8 cellular contexts compared by ENCODE assay signal in the genomic region with DNA sequence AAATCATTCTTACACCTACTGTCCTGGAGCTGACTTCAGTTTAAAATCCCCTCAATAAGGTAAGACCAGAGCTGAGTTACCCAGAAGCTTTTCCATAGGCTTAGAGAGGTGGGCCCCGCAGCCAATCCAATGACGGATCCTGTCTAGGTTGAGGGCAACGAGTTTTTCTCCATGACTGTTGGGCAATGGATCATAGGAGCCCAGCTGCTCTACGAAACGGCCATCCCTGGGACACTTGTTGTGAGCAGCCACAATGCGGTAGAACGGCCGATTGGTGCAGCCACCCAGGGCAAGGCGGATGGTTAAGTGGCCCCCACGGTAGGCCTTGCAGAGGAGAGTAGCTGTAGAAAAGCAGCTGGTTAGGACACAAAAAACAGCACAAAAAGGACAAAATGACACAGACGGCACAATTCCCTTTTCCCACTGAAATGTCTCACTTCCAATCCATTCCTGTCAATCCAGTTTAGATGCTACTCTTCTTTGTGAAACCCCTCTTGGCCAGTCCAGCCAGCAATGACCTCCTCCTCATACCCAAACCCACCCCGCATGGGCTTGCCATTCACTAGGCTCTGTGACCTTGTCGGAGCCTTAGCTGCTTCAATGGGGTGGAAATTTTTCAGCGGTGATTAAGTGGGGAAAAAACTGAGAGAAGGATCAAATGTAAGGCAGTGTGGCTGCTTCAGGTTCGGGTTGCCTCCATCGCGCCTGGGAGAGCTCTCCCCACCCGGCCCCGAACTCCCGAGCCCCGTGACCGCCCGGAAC. TPM values are rescaled to one million over a fixed set of nuclear protein-coding genes. Genes with fewer than 3 reads are reported as not detected.
A peak's percentile ranks its signal among the peaks of the same experiment; 100 is the strongest.
DNase-seq lines count a peak whose midpoint lies in the region; ATAC-seq and TF ChIP-seq lines count a peak whose summit lies in the region.

No MANE protein-coding gene starts in this region.

- 12 to 22% (median 14%) methylated on average over 23 of the region's 23 CpGs for WGBS in ovary, 3 donors

- H3K4me3 ChIP-seq in GM12875 (ENCODE audit: low read depth, low read length) (peak overlapping the region; percentile 80), fibroblast of the aortic adventitia (ENCODE audit: low read depth, low read length) (peak overlapping the region; percentile 99), ovary (peak overlapping the region; percentile 81)

- no peaks in the 10 kb centered on the region for H3K9me3 ChIP-seq in ovary

- TF ChIP-seq POLR2A in ovary (IDR thresholded peaks at IDR 0.05) = no peak

- peaks cover 45% of the 10 kb centered on the region for H3K36me3 Mint-ChIP-seq in activated B cell treated with CpG ODN at 0.5 μM for 24 hours (ENCODE audit: low read depth)

- no peak for TF ChIP-seq CTCF in GM12875 (IDR thresholded peaks at IDR 0.05; ENCODE audit: borderline replicate concordance, insufficient read depth, low read depth, low read length)
- TF ChIP-seq CTCF in activated B cell treated with CpG ODN at 0.5 μM for 24 hours (IDR thresholded peaks at IDR 0.05) = no peak
- no peak for TF ChIP-seq CTCF in fibroblast of the aortic adventitia (IDR thresholded peaks at IDR 0.05; ENCODE audit: insufficient read depth, low read length)
- TF ChIP-seq CTCF in ovary (IDR thresholded peaks at IDR 0.05) = no peak

- DNase-seq in activated B cell treated with CpG ODN at 0.5 μM for 24 hours (no peak), fibroblast of the aortic adventitia (ENCODE audit: low read depth) (no peak), ovary (no peak), DMS79 treated with DMSO at 0.1 percent for 48 hours (lab: John Stamatoyannopoulos, UW) (no peak)

- H3K27ac Mint-ChIP-seq in activated B cell treated with CpG ODN at 0.5 μM for 24 hours = peak overlapping the region; percentile 95

- no peak for TF ChIP-seq EP300 in ovary (IDR thresholded peaks at IDR 0.05)

- H3K4me3 Mint-ChIP-seq in activated B cell treated with CpG ODN at 0.5 μM for 24 hours = peak overlapping the region; percentile 99

- intact Hi-C loops in activated B cell treated with CpG ODN at 0.5 μM for 24 hours (cut with micrococcal nuclease) (loop anchor here (1.0 to 5.0 kb wide), 7 partner anchors 107 to 1980 kb away; partner anchors contain the start of genes ANXA7, CFAP70, MICU1 and VDAC2), ovary (cut with DNase I) (no loop called here)

- H3K27ac ChIP-seq in ovary = peak overlapping the region; percentile 77 to 80

- H3K27me3 Mint-ChIP-seq in activated B cell treated with CpG ODN at 0.5 μM for 24 hours = no peaks in the 10 kb centered on the region

- CTCF ChIA-PET in activated B cell treated with CpG ODN at 0.5 μM for 24 hours (lab: Charles Lee) = interaction anchor here (1.1 kb wide), 1 partner anchor 12 kb away, joined by 4 read pairs; no protein-coding TSS in a partner anchor

- H3K36me3 ChIP-seq in ovary = no peaks in the 10 kb centered on the region

- H3K4me1 Mint-ChIP-seq in activated B cell treated with CpG ODN at 0.5 μM for 24 hours = peaks cover 50% of the 10 kb centered on the region

- H3K27me3 ChIP-seq in ovary = no peaks in the 10 kb centered on the region

- no peaks in the 10 kb centered on the region for H3K9me3 Mint-ChIP-seq in activated B cell treated with CpG ODN at 0.5 μM for 24 hours

- peaks cover 5% of the 10 kb centered on the region for H3K4me1 ChIP-seq in ovary (ENCODE audit: insufficient read depth)

- POLR2A ChIA-PET in activated B cell treated with CpG ODN at 0.5 μM for 24 hours (lab: Charles Lee) = interaction anchor here (0.5 to 3.1 kb wide), 8 partner anchors 12 to 244 kb away, joined by 3 to 14 read pairs (median 6); partner anchors contain the start of genes ECD, FAM149B1, P4HA1 and PPP3CB

- ATAC-seq in HG02973 (IDR thresholded peaks at IDR 0.05; ENCODE audit: unreplicated experiment) = peak; percentile 47
- ATAC-seq in activated B cell treated with CpG ODN at 0.5 μM for 24 hours (ENCODE audit: low read depth) = peak; percentile 47
- no peak for ATAC-seq in HG03432 (IDR thresholded peaks at IDR 0.05; ENCODE audit: unreplicated experiment)
- no peak for ATAC-seq in HG03469 (IDR thresholded peaks at IDR 0.05; ENCODE audit: unreplicated experiment)

RNA-seq across cellular contexts. Expression of gene MRPS16, which starts 0.6 kb away (rescaled TPM):
- total RNA-seq in activated B cell treated with CpG ODN at 0.5 μM for 24 hours (85.9 and 88.5 TPM in 2 replicates), fibroblast of the aortic adventitia (ENCODE audit: low replicate concordance) (45.4 and 83.2 TPM in 2 replicates), ovary (100 to 1,000 TPM in 1 of 7 donors, 10 to 100 TPM in 6; 26.3 to 101 (median 59.4) TPM)
- polyA plus RNA-seq in ovary = 10 to 100 TPM; 35.0 to 49.8 TPM

RNA-seq across cellular contexts. Expression of gene DNAJC9, which starts 4.8 kb away (rescaled TPM):
- total RNA-seq in activated B cell treated with CpG ODN at 0.5 μM for 24 hours (22.8 and 24.4 TPM in 2 replicates), fibroblast of the aortic adventitia (ENCODE audit: low replicate concordance) (18.7 and 41.0 TPM in 2 replicates), ovary (10 to 100 TPM; 14.5 to 24.3 (median 16.4) TPM)
- polyA plus RNA-seq in ovary = 10 to 100 TPM; 13.3 to 16.7 TPM

Comparison
In these comparisons a context has a peak if more than half of its experiments do, and no peak if none do; other contexts are left out.
1. ATAC-seq: peak in HG02973 (single experiment) and activated B cell treated with CpG ODN at 0.5 μM for 24 hours (single experiment); none in HG03432 (single experiment) and HG03469 (single experiment).
2. Peak in every context shown above with its lines, with median percentiles within 50 percentile points of each other: H3K4me3 ChIP-seq.